20 cellular contexts compared by ENCODE assay signal in the genomic region with DNA sequence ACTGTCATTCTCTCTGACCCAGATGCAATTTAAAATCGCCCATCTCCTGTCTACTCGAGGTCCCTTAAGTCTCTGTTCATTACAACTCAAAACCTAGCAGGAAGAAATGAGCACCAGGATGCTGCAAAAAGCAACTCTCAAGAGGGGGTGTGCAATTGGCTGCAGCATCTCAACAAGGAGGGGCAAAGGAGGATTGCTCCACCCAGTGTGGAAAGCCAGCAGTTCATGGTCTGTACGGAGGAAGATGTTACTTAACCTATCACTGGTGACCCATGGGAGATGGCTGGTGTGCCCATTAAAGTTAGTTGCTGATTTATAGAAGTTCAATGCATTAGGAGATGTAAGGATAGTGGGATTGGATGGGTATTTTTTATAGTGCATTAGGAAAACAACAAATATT.
"Had no signal": no experiment of that assay in that cellular context is flagged by ENCODE, and none has a peak within 500 bp of the region (broad histone marks: within the 10 kb centered on the region; RNA-seq: fewer than 3 reads in every experiment).

No MANE protein-coding gene starts in this region.

- H3K27ac ChIP-seq: coronary artery, lower lobe of right lung, ovary, psoas muscle, sigmoid colon, thoracic aorta, tibial nerve, upper lobe of left lung had no signal

- H3K4me1 Mint-ChIP-seq: naive thymus-derived CD8-positive, alpha-beta T cell; stimulated activated effector memory CD8-positive, alpha-beta T cell treated with anti-CD3 and anti-CD28 coated beads, Interleukin-12 subunit alpha, Interleukin-12 subunit beta, amount 100 ng/mL, for 72 hours had no signal

- H3K27ac Mint-ChIP-seq: naive thymus-derived CD8-positive, alpha-beta T cell; nephron progenitor cell; stimulated activated effector memory CD8-positive, alpha-beta T cell treated with anti-CD3 and anti-CD28 coated beads, Interleukin-12 subunit alpha, Interleukin-12 subunit beta, amount 100 ng/mL, for 72 hours had no signal

- H3K4me3 ChIP-seq: coronary artery, lower lobe of right lung, ovary, psoas muscle, sigmoid colon, thoracic aorta, tibial nerve, upper lobe of left lung had no signal

- DNase-seq: dermis blood vessel endothelial cell; left ventricle myocardium superior; lower lobe of right lung; naive thymus-derived CD8-positive, alpha-beta T cell; nephron progenitor cell; occipital lobe; ovary; posterior cingulate gyrus; psoas muscle; sigmoid colon; stimulated activated CD4-positive, alpha-beta T cell treated with anti-CD3 and anti-CD28 coated beads, Interleukin-2, amount 100 ng/mL, for 24 hours; stimulated activated CD4-positive, alpha-beta T cell treated with anti-CD3 and anti-CD28 coated beads, Interleukin-4, amount 100 ng/mL, for 24 hours; stimulated activated naive CD4-positive, alpha-beta T cell treated with Interleukin-2 at 50 U/mL for 16 hours; substantia nigra; upper lobe of left lung had no signal

- H3K4me1 ChIP-seq: lower lobe of right lung, psoas muscle, sigmoid colon, tibial nerve, upper lobe of left lung had no signal

- H3K4me3 Mint-ChIP-seq: naive thymus-derived CD8-positive, alpha-beta T cell; nephron progenitor cell; stimulated activated effector memory CD8-positive, alpha-beta T cell treated with anti-CD3 and anti-CD28 coated beads, Interleukin-12 subunit alpha, Interleukin-12 subunit beta, amount 100 ng/mL, for 72 hours had no signal

- H3K36me3 Mint-ChIP-seq: stimulated activated effector memory CD8-positive, alpha-beta T cell treated with anti-CD3 and anti-CD28 coated beads, Interleukin-12 subunit alpha, Interleukin-12 subunit beta, amount 100 ng/mL, for 72 hours had no signal

- H3K27me3 Mint-ChIP-seq: naive thymus-derived CD8-positive, alpha-beta T cell had no signal

- H3K36me3 ChIP-seq: lower lobe of right lung, ovary, sigmoid colon, tibial nerve, upper lobe of left lung had no signal

- ATAC-seq: left ventricle myocardium superior; lower lobe of right lung; naive thymus-derived CD8-positive, alpha-beta T cell; psoas muscle; right cardiac atrium; stimulated activated effector memory CD8-positive, alpha-beta T cell treated with anti-CD3 and anti-CD28 coated beads, Interleukin-12 subunit alpha, Interleukin-12 subunit beta, amount 100 ng/mL, for 72 hours had no signal

- H3K9me3 ChIP-seq: lower lobe of right lung, ovary, psoas muscle, sigmoid colon, thoracic aorta, tibial nerve, upper lobe of left lung had no signal

- H3K27me3 ChIP-seq: ovary, sigmoid colon, tibial nerve, upper lobe of left lung had no signal

- H3K9me3 Mint-ChIP-seq: naive thymus-derived CD8-positive, alpha-beta T cell; nephron progenitor cell; stimulated activated effector memory CD8-positive, alpha-beta T cell treated with anti-CD3 and anti-CD28 coated beads, Interleukin-12 subunit alpha, Interleukin-12 subunit beta, amount 100 ng/mL, for 72 hours had no signal
